12 cellular contexts compared by ENCODE assay signal in the genomic region with DNA sequence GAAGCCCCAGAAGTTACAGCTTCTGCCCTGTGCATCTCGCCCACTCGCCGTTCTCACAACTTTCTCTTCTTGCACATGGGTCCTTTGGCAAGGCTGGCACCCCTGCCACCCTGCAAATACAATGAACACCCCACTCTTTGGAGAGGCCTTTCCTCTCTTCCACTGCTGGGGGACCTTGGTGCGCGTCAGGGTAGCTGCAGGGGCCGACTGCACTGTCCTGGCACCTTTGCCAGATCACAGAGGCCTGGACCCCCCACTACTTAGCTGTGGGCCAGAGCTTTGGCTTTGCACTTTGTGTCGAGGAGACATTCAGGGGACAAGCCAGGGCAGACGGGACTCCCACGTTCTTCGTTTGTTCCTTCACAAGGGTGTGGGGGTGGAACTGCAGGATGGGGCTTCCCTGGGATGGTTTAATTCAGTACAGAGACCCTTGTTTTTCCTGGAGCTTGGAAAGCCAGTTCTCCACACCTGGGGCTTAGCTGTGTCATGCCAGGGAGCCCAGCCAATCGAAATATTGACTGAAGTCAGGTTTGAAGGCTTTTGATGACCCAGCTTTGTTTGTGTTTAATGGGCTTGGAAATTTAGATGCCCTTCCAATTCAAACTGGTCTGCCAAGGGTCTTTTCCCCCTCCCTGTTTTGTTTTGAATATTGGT.
"Had no signal": no experiment of that assay in that cellular context is flagged by ENCODE, and none has a peak within 500 bp of the region (broad histone marks: within the 10 kb centered on the region; RNA-seq: fewer than 3 reads in every experiment).

No MANE protein-coding gene starts in this region.

- H3K4me3 ChIP-seq: ovary, skin epidermis had no signal

- DNase-seq: activated CD4-positive, alpha-beta T cell treated with anti-CD3 and anti-CD28 coated beads, Interleukin-2, amount 10 ng/mL, durations not matched to agents 24 days and 14 days; activated effector memory CD4-positive, alpha-beta T cell treated with Interleukin-2 at 50 U/mL for 16 hours; activated naive CD8-positive, alpha-beta T cell treated with anti-CD3 and anti-CD28 coated beads for 36 hours; activated T-cell treated with anti-CD3 and anti-CD28 coated beads for 4 hours; effector CD4-positive, alpha-beta T cell; foreskin melanocyte; left ventricle myocardium superior; mesenchymal stem cell; ovary; stimulated activated CD4-positive, alpha-beta T cell treated with anti-CD3 and anti-CD28 coated beads, Interleukin-4, amount 100 ng/mL, for 4 hours had no signal

- ATAC-seq: left ventricle myocardium superior, WTC11 had no signal

- H3K27ac ChIP-seq: ovary, skin epidermis had no signal

- H3K9me3 ChIP-seq: ovary had no signal

- H3K27me3 ChIP-seq: ovary had no signal

- H3K36me3 ChIP-seq: ovary had no signal
